Comparison of ENCODE assay signal across 19 cellular contexts in genomic region chr1:41315867-41316266, GRCh38. TPM values are rescaled to one million over a fixed set of nuclear protein-coding genes. Genes with fewer than 3 reads are reported as not detected.
DNase-seq lines count a peak whose midpoint lies in the region; ATAC-seq and TF ChIP-seq lines count a peak whose summit lies in the region.
"Had no signal": no experiment of that assay in that cellular context is flagged by ENCODE, and none has a peak within 500 bp of the region (broad histone marks: within the 10 kb centered on the region; RNA-seq: fewer than 3 reads in every experiment).

No MANE protein-coding gene starts in this region.

- no peak overlapping the region for H3K4me3 Mint-ChIP-seq in activated CD8-positive, alpha-beta memory T cell treated with anti-CD3 and anti-CD28 coated beads, Interleukin-2, amount 10 ng/mL, durations not matched to agents 7 days and 5 days
- no peak overlapping the region for H3K4me3 Mint-ChIP-seq in type B pancreatic cell
- H3K4me3 Mint-ChIP-seq: CD4-positive, CD25-positive, alpha-beta regulatory T cell had no signal

- H3K27ac Mint-ChIP-seq in activated CD8-positive, alpha-beta memory T cell treated with anti-CD3 and anti-CD28 coated beads, Interleukin-2, amount 10 ng/mL, durations not matched to agents 7 days and 5 days = no peak overlapping the region
- peak overlapping the region; percentile 4 for H3K27ac Mint-ChIP-seq in type B pancreatic cell
- H3K27ac Mint-ChIP-seq: CD4-positive, CD25-positive, alpha-beta regulatory T cell had no signal

- no peak overlapping the region for H3K27ac ChIP-seq in esophagus muscularis mucosa (replicated peaks in 1 of 4)
- H3K27ac ChIP-seq in adrenal gland = no peak overlapping the region
- H3K27ac ChIP-seq in vagina = no peak overlapping the region
- H3K27ac ChIP-seq: A549, HL-60, KMS-11 had no signal

- TF ChIP-seq EP300 in esophagus muscularis mucosa (IDR thresholded peaks at IDR 0.05) = no peak

- H3K36me3 ChIP-seq in esophagus muscularis mucosa = no peaks in the 10 kb centered on the region
- H3K36me3 ChIP-seq in adrenal gland (replicated peaks in 1 of 2) = no peaks in the 10 kb centered on the region
- no peaks in the 10 kb centered on the region for H3K36me3 ChIP-seq in vagina
- H3K36me3 ChIP-seq: BE2C had no signal

- H3K27me3 ChIP-seq in esophagus muscularis mucosa = no peaks in the 10 kb centered on the region
- no peaks in the 10 kb centered on the region for H3K27me3 ChIP-seq in adrenal gland
- no peaks in the 10 kb centered on the region for H3K27me3 ChIP-seq in vagina
- H3K27me3 ChIP-seq: BE2C had no signal

- H3K36me3 Mint-ChIP-seq in activated CD8-positive, alpha-beta memory T cell treated with anti-CD3 and anti-CD28 coated beads, Interleukin-2, amount 10 ng/mL, durations not matched to agents 7 days and 5 days = no peaks in the 10 kb centered on the region
- H3K36me3 Mint-ChIP-seq in type B pancreatic cell = no peaks in the 10 kb centered on the region
- H3K36me3 Mint-ChIP-seq: CD4-positive, CD25-positive, alpha-beta regulatory T cell had no signal

- no peaks in the 10 kb centered on the region for H3K9me3 ChIP-seq in esophagus muscularis mucosa
- no peaks in the 10 kb centered on the region for H3K9me3 ChIP-seq in adrenal gland (replicated peaks in 1 of 3)
- no peaks in the 10 kb centered on the region for H3K9me3 ChIP-seq in vagina
- H3K9me3 ChIP-seq: A549, BE2C had no signal

- peaks cover 2% of the 10 kb centered on the region for H3K4me1 Mint-ChIP-seq in activated CD8-positive, alpha-beta memory T cell treated with anti-CD3 and anti-CD28 coated beads, Interleukin-2, amount 10 ng/mL, durations not matched to agents 7 days and 5 days
- H3K4me1 Mint-ChIP-seq in type B pancreatic cell (ENCODE audit: unreplicated experiment) = peaks cover 34% of the 10 kb centered on the region

- no peaks in the 10 kb centered on the region for H3K9me3 Mint-ChIP-seq in activated CD8-positive, alpha-beta memory T cell treated with anti-CD3 and anti-CD28 coated beads, Interleukin-2, amount 10 ng/mL, durations not matched to agents 7 days and 5 days (ENCODE audit: low read depth)
- no peaks in the 10 kb centered on the region for H3K9me3 Mint-ChIP-seq in type B pancreatic cell
- H3K9me3 Mint-ChIP-seq: CD4-positive, CD25-positive, alpha-beta regulatory T cell had no signal

- intact Hi-C loops in esophagus muscularis mucosa (cut with DNase I) (no loop called here), adrenal gland (cut with DNase I) (no loop called here), vagina (cut with DNase I) (no loop called here)

- no peak for ATAC-seq in activated CD8-positive, alpha-beta memory T cell treated with anti-CD3 and anti-CD28 coated beads, Interleukin-2, amount 10 ng/mL, durations not matched to agents 7 days and 5 days
- ATAC-seq: A549 had no signal

- H3K4me3 ChIP-seq in esophagus muscularis mucosa (no peak overlapping the region), adrenal gland (no peak overlapping the region), vagina (no peak overlapping the region)
- H3K4me3 ChIP-seq: A549 had no signal

- 84% methylated on average over 2 of the region's 3 CpGs for WGBS in esophagus muscularis mucosa
- WGBS in adrenal gland, 4 donors = 81 to 92% (median 84%) methylated on average over 3 of the region's 3 CpGs

- no peak for TF ChIP-seq CTCF in esophagus muscularis mucosa (IDR thresholded peaks at IDR 0.05)
- TF ChIP-seq CTCF in type B pancreatic cell (conservative IDR thresholded peaks at IDR 0.05) = no peak
- TF ChIP-seq CTCF in adrenal gland (IDR thresholded peaks at IDR 0.05) = no peak
- TF ChIP-seq CTCF in vagina (IDR thresholded peaks at IDR 0.05) = no peak

- CTCF ChIA-PET in activated CD8-positive, alpha-beta memory T cell treated with anti-CD3 and anti-CD28 coated beads, Interleukin-2, amount 10 ng/mL, durations not matched to agents 7 days and 5 days (lab: Charles Lee) = no interaction called here

- H3K4me1 ChIP-seq in esophagus muscularis mucosa = peaks cover 14 to 58% (median 52%) of the 10 kb centered on the region in 4 donors
- H3K4me1 ChIP-seq in adrenal gland (replicated peaks in 1 of 2) = peaks cover 17 to 18% of the 10 kb centered on the region in 2 donors
- peaks cover 5% of the 10 kb centered on the region for H3K4me1 ChIP-seq in vagina
- H3K4me1 ChIP-seq: BE2C had no signal

- peak; percentile 43 for DNase-seq in activated CD8-positive, alpha-beta memory T cell treated with anti-CD3 and anti-CD28 coated beads for 24 hours
- no peak for DNase-seq in activated CD8-positive, alpha-beta memory T cell treated with anti-CD3 and anti-CD28 coated beads, Interleukin-2, amount 50 U/mL, for 4 hours
- DNase-seq in activated CD8-positive, alpha-beta memory T cell treated with anti-CD3 and anti-CD28 coated beads, Interleukin-2, amount 10 ng/mL, durations not matched to agents 7 days and 5 days = peak; percentile 27
- DNase-seq in esophagus muscularis mucosa (ENCODE audit: extremely low spot score) (peak; percentile 17), type B pancreatic cell (ENCODE audit: extremely low spot score, unreplicated experiment) (no peak), adrenal gland (no peak), vagina (ENCODE audit: extremely low spot score in 2 of 2) (no peak)
- no peak for DNase-seq in activated T-cell treated with anti-CD3 and anti-CD28 coated beads, Interleukin-2, amount 50 U/mL, for 48 hours
- DNase-seq: BE2C; CD4-positive, CD25-positive, alpha-beta regulatory T cell; DND-41; H7; NCI-H1930; NCI-H2171; NCI-H345; OCI-M1 had no signal

- no peak for TF ChIP-seq POLR2A in esophagus muscularis mucosa (IDR thresholded peaks at IDR 0.05; ENCODE audit: low read depth)
- TF ChIP-seq POLR2A in adrenal gland (IDR thresholded peaks at IDR 0.05) = no peak
- TF ChIP-seq POLR2A in vagina (IDR thresholded peaks at IDR 0.05) = no peak

- peaks cover 4% of the 10 kb centered on the region for H3K27me3 Mint-ChIP-seq in activated CD8-positive, alpha-beta memory T cell treated with anti-CD3 and anti-CD28 coated beads, Interleukin-2, amount 10 ng/mL, durations not matched to agents 7 days and 5 days
- H3K27me3 Mint-ChIP-seq in type B pancreatic cell = peaks cover 4% of the 10 kb centered on the region

RNA-seq across cellular contexts. Expression of gene FOXO6, which starts 45.4 kb away (rescaled TPM):
- not detected for total RNA-seq in activated CD8-positive, alpha-beta memory T cell treated with anti-CD3 and anti-CD28 coated beads, Interleukin-2, amount 10 ng/mL, durations not matched to agents 7 days and 5 days
- total RNA-seq in esophagus muscularis mucosa (1 to 10 TPM in 1 of 4 donors, under 1 TPM in 3; 0.33 to 1.3 (median 0.53) TPM), type B pancreatic cell (ENCODE audit: low replicate concordance) (9.9 and 21.1 TPM in 2 replicates), adrenal gland (1 to 10 TPM in 5 of 8 donors, under 1 TPM in 2, not detected in 1; 0.22 to 3.9 (median 1.2) TPM), vagina (1.7 TPM)
- polyA plus RNA-seq in adrenal gland = 1 to 10 TPM in 2 of 3 donors, under 1 TPM in 1; 0.51 to 7.0 (median 2.8) TPM
- polyA plus RNA-seq: CD4-positive, CD25-positive, alpha-beta regulatory T cell had no signal

Comparison
In these comparisons a context has a peak if more than half of its experiments do, and no peak if none do; other contexts are left out.
1. DNase-seq: peak in activated CD8-positive, alpha-beta memory T cell treated with anti-CD3 and anti-CD28 coated beads for 24 hours (single experiment), activated CD8-positive, alpha-beta memory T cell treated with anti-CD3 and anti-CD28 coated beads, Interleukin-2, amount 10 ng/mL, durations not matched to agents 7 days and 5 days (single experiment) and esophagus muscularis mucosa (single experiment); none in activated CD8-positive, alpha-beta memory T cell treated with anti-CD3 and anti-CD28 coated beads, Interleukin-2, amount 50 U/mL, for 4 hours (single experiment), type B pancreatic cell (single experiment), activated T-cell treated with anti-CD3 and anti-CD28 coated beads, Interleukin-2, amount 50 U/mL, for 48 hours (0 of 2), adrenal gland (0 of 7) and vagina (0 of 2).